31 cellular contexts compared by ENCODE assay signal in the genomic region with DNA sequence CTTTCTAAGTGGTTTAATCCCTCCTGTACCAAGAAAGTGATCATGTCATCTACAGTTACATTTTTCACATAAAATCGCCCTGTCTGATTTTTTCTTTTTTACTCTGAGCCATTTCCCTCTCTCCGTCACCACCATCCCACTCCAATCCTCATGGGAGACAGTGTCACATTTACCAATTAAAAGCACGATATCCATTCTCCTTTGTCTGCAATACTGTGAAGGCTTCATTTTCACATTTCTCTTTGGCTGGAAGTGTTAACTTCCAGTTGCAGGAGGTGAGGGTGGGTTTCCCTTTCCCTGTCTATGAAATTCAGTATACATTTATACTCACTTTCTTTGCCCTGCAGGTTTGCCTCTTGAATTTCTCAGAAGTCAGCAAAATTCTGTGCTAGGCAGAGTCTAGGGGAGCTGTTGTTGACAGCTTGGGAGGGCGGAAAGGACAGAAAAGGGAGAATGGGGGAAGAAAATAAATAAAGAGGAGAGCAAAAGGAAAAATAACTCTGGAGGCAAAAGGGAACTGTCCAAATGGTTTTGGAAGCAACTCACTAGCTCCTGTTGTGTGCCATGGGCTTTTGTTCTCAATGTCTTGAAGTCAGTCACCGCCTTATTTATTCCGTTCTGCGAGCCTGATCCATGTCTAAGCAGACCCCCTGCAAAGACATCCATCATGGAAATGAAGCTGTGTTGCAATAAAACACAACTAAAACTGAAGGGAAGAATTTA.
"Had no signal": no experiment of that assay in that cellular context is flagged by ENCODE, and none has a peak within 500 bp of the region (broad histone marks: within the 10 kb centered on the region; RNA-seq: fewer than 3 reads in every experiment).

No MANE protein-coding gene starts in this region.

- ATAC-seq: activated CD4-positive, CD25-positive, alpha-beta regulatory T cell treated with anti-CD3 and anti-CD28 coated beads, Interleukin-2, amount 50 U/mL, for 24 hours; foreskin keratinocyte; heart right ventricle; sciatic nerve; stimulated activated effector memory CD8-positive, alpha-beta T cell treated with anti-CD3 and anti-CD28 coated beads, Interleukin-12 subunit alpha, Interleukin-12 subunit beta, amount 100 ng/mL, for 72 hours had no signal

- H3K27me3 ChIP-seq: adrenal gland, brain microvascular endothelial cell, esophagus muscularis mucosa, foreskin keratinocyte, upper lobe of left lung, vagina had no signal

- H3K36me3 Mint-ChIP-seq: activated naive CD8-positive, alpha-beta T cell treated with anti-CD3 and anti-CD28 coated beads for 36 hours; mesothelial cell of epicardium; naive B cell; stimulated activated effector memory CD8-positive, alpha-beta T cell treated with anti-CD3 and anti-CD28 coated beads, Interleukin-12 subunit alpha, Interleukin-12 subunit beta, amount 100 ng/mL, for 72 hours had no signal

- H3K27ac ChIP-seq: adrenal gland, brain microvascular endothelial cell, esophagus muscularis mucosa, foreskin keratinocyte, heart right ventricle, skin epidermis, thoracic aorta, upper lobe of left lung, vagina, VCaP had no signal

- H3K9me3 ChIP-seq: adrenal gland, esophagus muscularis mucosa, heart right ventricle, thoracic aorta, upper lobe of left lung, vagina had no signal

- H3K4me1 ChIP-seq: esophagus muscularis mucosa, foreskin keratinocyte, heart right ventricle, upper lobe of left lung, vagina had no signal

- H3K9me3 Mint-ChIP-seq: activated naive CD4-positive, alpha-beta T cell treated with anti-CD3 and anti-CD28 coated beads for 36 hours; activated naive CD8-positive, alpha-beta T cell treated with anti-CD3 and anti-CD28 coated beads for 36 hours; activated T-helper 1 cell treated with anti-CD3 and anti-CD28 coated beads, Interleukin-12 subunit alpha, Interleukin-12 subunit beta, Interleukin-2, Interleukin-4 antibody, amounts not matched to agents 30 ng/mL and 10 ng/mL and 1 ng/mL, durations not matched to agents 14 hours and 24 hours and 36 hours; mesothelial cell of epicardium; nephron progenitor cell; stimulated activated effector memory CD8-positive, alpha-beta T cell treated with anti-CD3 and anti-CD28 coated beads, Interleukin-12 subunit alpha, Interleukin-12 subunit beta, amount 100 ng/mL, for 72 hours; stimulated activated naive CD8-positive, alpha-beta T cell treated with anti-CD3 and anti-CD28 coated beads, Interleukin-15, Interleukin-2, amounts not matched to agents 100 ng/mL and 50 ng/mL, for 24 hours; T-helper 1 cell treated with Interleukin-12 subunit alpha and Interleukin-12 subunit beta and Interleukin-4 antibody, amounts not matched to agents 30 μg/mL and 1 μg/mL, for 36 hours had no signal

- H3K4me1 Mint-ChIP-seq: activated naive CD8-positive, alpha-beta T cell treated with anti-CD3 and anti-CD28 coated beads for 36 hours; mesothelial cell of epicardium; nephron progenitor cell; stimulated activated effector memory CD8-positive, alpha-beta T cell treated with anti-CD3 and anti-CD28 coated beads, Interleukin-12 subunit alpha, Interleukin-12 subunit beta, amount 100 ng/mL, for 72 hours had no signal

- H3K4me3 Mint-ChIP-seq: activated naive CD4-positive, alpha-beta T cell treated with anti-CD3 and anti-CD28 coated beads for 36 hours; activated naive CD8-positive, alpha-beta T cell treated with anti-CD3 and anti-CD28 coated beads for 36 hours; activated T-helper 1 cell treated with anti-CD3 and anti-CD28 coated beads, Interleukin-12 subunit alpha, Interleukin-12 subunit beta, Interleukin-2, Interleukin-4 antibody, amounts not matched to agents 30 ng/mL and 10 ng/mL and 1 ng/mL, durations not matched to agents 14 hours and 24 hours and 36 hours; mesothelial cell of epicardium; nephron progenitor cell; stimulated activated effector memory CD8-positive, alpha-beta T cell treated with anti-CD3 and anti-CD28 coated beads, Interleukin-12 subunit alpha, Interleukin-12 subunit beta, amount 100 ng/mL, for 72 hours; stimulated activated naive CD8-positive, alpha-beta T cell treated with anti-CD3 and anti-CD28 coated beads, Interleukin-15, Interleukin-2, amounts not matched to agents 100 ng/mL and 50 ng/mL, for 24 hours; T-helper 1 cell treated with Interleukin-12 subunit alpha and Interleukin-12 subunit beta and Interleukin-4 antibody, amounts not matched to agents 30 μg/mL and 1 μg/mL, for 36 hours had no signal

- H3K4me3 ChIP-seq: adrenal gland, esophagus muscularis mucosa, heart right ventricle, skin epidermis, thoracic aorta, upper lobe of left lung, vagina had no signal

- H3K36me3 ChIP-seq: adrenal gland, brain microvascular endothelial cell, esophagus muscularis mucosa, heart right ventricle, thoracic aorta, upper lobe of left lung, vagina had no signal

- H3K27ac Mint-ChIP-seq: activated naive CD4-positive, alpha-beta T cell treated with anti-CD3 and anti-CD28 coated beads for 36 hours; activated naive CD8-positive, alpha-beta T cell treated with anti-CD3 and anti-CD28 coated beads for 36 hours; activated T-helper 1 cell treated with anti-CD3 and anti-CD28 coated beads, Interleukin-12 subunit alpha, Interleukin-12 subunit beta, Interleukin-2, Interleukin-4 antibody, amounts not matched to agents 30 ng/mL and 10 ng/mL and 1 ng/mL, durations not matched to agents 14 hours and 24 hours and 36 hours; mesothelial cell of epicardium; nephron progenitor cell; stimulated activated effector memory CD8-positive, alpha-beta T cell treated with anti-CD3 and anti-CD28 coated beads, Interleukin-12 subunit alpha, Interleukin-12 subunit beta, amount 100 ng/mL, for 72 hours; stimulated activated naive CD8-positive, alpha-beta T cell treated with anti-CD3 and anti-CD28 coated beads, Interleukin-15, Interleukin-2, amounts not matched to agents 100 ng/mL and 50 ng/mL, for 24 hours; T-helper 1 cell treated with Interleukin-12 subunit alpha and Interleukin-12 subunit beta and Interleukin-4 antibody, amounts not matched to agents 30 μg/mL and 1 μg/mL, for 36 hours had no signal

- DNase-seq: activated CD4-positive, alpha-beta T cell treated with anti-CD3 and anti-CD28 coated beads, Interleukin-2, amount 50 U/mL, for 48 hours; activated CD8-positive, alpha-beta memory T cell treated with anti-CD3 and anti-CD28 coated beads for 24 hours; activated effector memory CD4-positive, alpha-beta T cell treated with anti-CD3 and anti-CD28 coated beads, Interleukin-2, amount 50 U/mL, for 16 hours; activated naive CD4-positive, alpha-beta T cell treated with anti-CD3 and anti-CD28 coated beads for 36 hours; activated naive CD8-positive, alpha-beta T cell treated with anti-CD3 and anti-CD28 coated beads for 36 hours; aorta; brain microvascular endothelial cell; cortex of kidney; foreskin keratinocyte; heart right ventricle; naive B cell; occipital lobe; stimulated activated CD4-positive, alpha-beta T cell treated with anti-CD3 and anti-CD28 coated beads, Interleukin-12 subunit alpha, Interleukin-12 subunit beta, amount 100 ng/mL, for 4 hours; stimulated activated CD4-positive, alpha-beta T cell treated with anti-CD3 and anti-CD28 coated beads, Interleukin-4, amount 100 ng/mL, for 24 hours; SW 1271; T-helper 9 cell; upper lobe of left lung had no signal
